7 cellular contexts compared by ENCODE assay signal in genomic region chr10:14839305-14839695, GRCh38. TPM values are rescaled to one million over a fixed set of nuclear protein-coding genes. Genes with fewer than 3 reads are reported as not detected.
DNase-seq lines count a peak whose midpoint lies in the region; ATAC-seq and TF ChIP-seq lines count a peak whose summit lies in the region.

No MANE protein-coding gene starts in this region.

- peak overlapping the region; percentile 71 for H3K4me2 ChIP-seq in SU-DHL-6 (ENCODE audit: low read depth, low read length, poor library complexity, severe bottlenecking)

- H3K27ac ChIP-seq in HEK293 (ENCODE audit: extremely low read depth, low read depth, low read length) (peak overlapping the region; percentile 88; the same call in 1 of the 2 replicates), SU-DHL-6 (ENCODE audit: low read depth, low read length) (no peak overlapping the region), sigmoid colon (peak overlapping the region; percentile 90 to 96 (median 95))

- no peaks in the 10 kb centered on the region for H3K9me2 ChIP-seq in SU-DHL-6 (replicated peaks; ENCODE audit: insufficient read depth, low read length)

- no peak for TF ChIP-seq POLR2A in sigmoid colon (IDR thresholded peaks at IDR 0.05)

- TF ChIP-seq CTCF in HEK293 (tag by site-specific recombination; IDR thresholded peaks at IDR 0.05) (no peak), SU-DHL-6 (IDR thresholded peaks at IDR 0.05; ENCODE audit: insufficient read depth, low read length, poor library complexity, severe bottlenecking) (no peak), fibroblast of villous mesenchyme (IDR thresholded peaks at IDR 0.05; ENCODE audit: insufficient read depth, low read depth, low read length) (no peak), sigmoid colon (IDR thresholded peaks at IDR 0.05) (no peak)

- peak overlapping the region; percentile 95 for H3K9ac ChIP-seq in SU-DHL-6 (ENCODE audit: low read length)

- H3K27me3 ChIP-seq in SU-DHL-6 (ENCODE audit: low read length) (no peaks in the 10 kb centered on the region), sigmoid colon (no peaks in the 10 kb centered on the region)

- H3K4me3 ChIP-seq in HEK293 (ENCODE audit: low read depth, low read length), result peak overlapping the region; percentile 94
- H3K4me3 ChIP-seq in SU-DHL-6 (ENCODE audit: insufficient read depth, low read length, poor library complexity, severe bottlenecking), result peak overlapping the region; percentile 80
- peak overlapping the region; percentile 100 for H3K4me3 ChIP-seq in fibroblast of villous mesenchyme (ENCODE audit: low read depth, low read length)
- peak overlapping the region; percentile 86 to 95 (median 90) for H3K4me3 ChIP-seq in sigmoid colon

- no peak for ATAC-seq in GM21529 (IDR thresholded peaks at IDR 0.05; ENCODE audit: unreplicated experiment)

- peaks cover 40% of the 10 kb centered on the region for H3K79me2 ChIP-seq in SU-DHL-6 (ENCODE audit: insufficient read depth, low read length)

- no peak for TF ChIP-seq EP300 in sigmoid colon (IDR thresholded peaks at IDR 0.05)

- no peak overlapping the region for H2AFZ ChIP-seq in SU-DHL-6 (ENCODE audit: low read depth, low read length, severe bottlenecking)

- H3K36me3 ChIP-seq in HEK293 (ENCODE audit: control insufficient read depth in 2 of 2, insufficient read depth in 1 of 2, low read length in 2 of 2) (peaks cover 28 to 43% of the 10 kb centered on the region in 2 experiments; a peak in 2 of 3 replicates), SU-DHL-6 (ENCODE audit: low read length) (peaks cover 29% of the 10 kb centered on the region), sigmoid colon (peaks cover 13 to 43% (median 22%) of the 10 kb centered on the region in 4 donors)

- H3F3A ChIP-seq in SU-DHL-6 (ENCODE audit: insufficient read depth), result no peaks in the 10 kb centered on the region

- 4 to 13% methylated on average over 14 of the region's 14 CpGs for WGBS in sigmoid colon, 2 donors

- POLR2A ChIA-PET in HEK293 (lab: Yijun Ruan, JAX), result interaction anchor here (1.7 to 3.9 kb wide), 4 partner anchors 28 to 121 kb away, joined by 5 to 68 read pairs (median 18); partner anchors contain the start of genes DCLRE1C, MEIG1 and SUV39H2

- CTCF ChIA-PET in HEK293 (lab: Yijun Ruan, JAX), result interaction anchor here (0.8 to 1.1 kb wide), 2 partner anchors 110 to 302 kb away, joined by 3 to 5 read pairs; no protein-coding TSS in a partner anchor

- DNase-seq in fibroblast of villous mesenchyme (ENCODE audit: low read depth), result peak; percentile 21
- no peak for DNase-seq in sigmoid colon
- no peak for DNase-seq in NCI-H2171 (lab: John Stamatoyannopoulos, UW)
- no peak for DNase-seq in NCI-H2196 treated with DMSO at 0.1 percent for 48 hours (lab: John Stamatoyannopoulos, UW; ENCODE audit: unreplicated experiment)

- H3K4me1 ChIP-seq in HEK293 (ENCODE audit: control insufficient read depth, insufficient read depth, low read length), result peaks cover 5% of the 10 kb centered on the region; the same call in 1 of the 2 replicates
- peaks cover 0 to 27% (median 17%) of the 10 kb centered on the region in 4 donors for H3K4me1 ChIP-seq in sigmoid colon

- H4K20me1 ChIP-seq in SU-DHL-6 (ENCODE audit: low read depth, low read length), result peaks cover 5% of the 10 kb centered on the region; the same call in 1 of the 2 replicates

- intact Hi-C loops in sigmoid colon (cut with DNase I), result loop anchor here (2.0 to 10.0 kb wide), 6 partner anchors 40 to 1054 kb away; partner anchors contain the start of genes FAM171A1, MEIG1 and SUV39H2

- no peaks in the 10 kb centered on the region for H3K9me3 ChIP-seq in HEK293 (ENCODE audit: control insufficient read depth, insufficient read depth, low read depth, low read length)
- no peaks in the 10 kb centered on the region for H3K9me3 ChIP-seq in SU-DHL-6 (ENCODE audit: insufficient read depth, low read length)
- H3K9me3 ChIP-seq in sigmoid colon, result no peaks in the 10 kb centered on the region

TF ChIP-seq in HEK293, 187 proteins besides CTCF, POLR2A, EP300 and RAD21:
- TF ChIP-seq ZNF366 (tag by site-specific recombination; conservative IDR thresholded peaks at IDR 0.05) (no peak), ZBTB10 (tag by site-specific recombination; IDR thresholded peaks at IDR 0.05) (no peak), ZNF600 (tag by site-specific recombination; IDR thresholded peaks at IDR 0.05) (peak; percentile 76), SP2 (tag by site-specific recombination; IDR thresholded peaks at IDR 0.05) (peak; percentile 40), ZBTB17 (tag by site-specific recombination; IDR thresholded peaks at IDR 0.05) (peak; percentile 82), ZBTB20 (tag by site-specific recombination; IDR thresholded peaks at IDR 0.05) (peak; percentile 46; the same call in 1 of the 2 replicates), SP7 (tag by site-specific recombination; IDR thresholded peaks at IDR 0.05) (peak; percentile 86), ZNF121 (tag by site-specific recombination; IDR thresholded peaks at IDR 0.05) (peak; percentile 94)
- TF ChIP-seq, protein P1, sequence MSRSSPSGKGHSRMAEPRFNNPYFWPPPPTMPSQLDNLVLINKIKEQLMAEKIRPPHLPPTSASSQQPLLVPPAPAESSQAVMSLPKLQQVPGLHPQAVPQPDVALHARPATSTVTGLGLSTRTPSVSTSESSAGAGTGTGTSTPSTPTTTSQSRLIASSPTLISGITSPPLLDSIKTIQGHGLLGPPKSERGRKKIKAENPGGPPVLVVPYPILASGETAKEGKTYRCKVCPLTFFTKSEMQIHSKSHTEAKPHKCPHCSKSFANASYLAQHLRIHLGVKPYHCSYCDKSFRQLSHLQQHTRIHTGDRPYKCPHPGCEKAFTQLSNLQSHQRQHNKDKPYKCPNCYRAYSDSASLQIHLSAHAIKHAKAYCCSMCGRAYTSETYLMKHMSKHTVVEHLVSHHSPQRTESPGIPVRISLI (tag by site-specific recombination; IDR thresholded peaks at IDR 0.05), result 0 out of 2 replicates have a peak, but pooled peaks have one; percentile 39
TF ChIP-seq in HEK293: peak in this region for 7.

RNA-seq across cellular contexts. Expression of gene HSPA14, which starts 1.2 kb away (rescaled TPM):
- total RNA-seq in fibroblast of villous mesenchyme (12.2 and 15.5 TPM in 2 replicates), sigmoid colon (10 to 100 TPM in 2 of 4 donors, 1 to 10 TPM in 2; 10.0 to 13.4 (median 11.6) TPM)
- 10 to 100 TPM; 16.1 to 19.8 (median 19.7) TPM for polyA plus RNA-seq in sigmoid colon

RNA-seq across cellular contexts. Expression of gene MSANTD7, which starts 1.2 kb away (rescaled TPM):
- total RNA-seq in fibroblast of villous mesenchyme (17.1 and 23.3 TPM in 2 replicates), sigmoid colon (1 to 10 TPM; 4.7 to 8.1 (median 5.8) TPM)
- 1 to 10 TPM; 3.2 to 6.3 (median 3.6) TPM for polyA plus RNA-seq in sigmoid colon

RNA-seq across cellular contexts. Expression of gene CDNF, which starts 1.5 kb away (rescaled TPM):
- total RNA-seq in fibroblast of villous mesenchyme (0.43 and 1.3 TPM in 2 replicates), sigmoid colon (1 to 10 TPM in 3 of 4 donors, not detected in 1; 1.5 to 2.9 (median 2.2) TPM)
- under 1 TPM in 1 of 3 donors, not detected in 2; 0.95 TPM for polyA plus RNA-seq in sigmoid colon

RNA-seq across cellular contexts. Expression of gene SUV39H2, which starts 39.4 kb away (rescaled TPM):
- 11.3 and 27.2 TPM in 2 replicates for total RNA-seq in fibroblast of villous mesenchyme
- total RNA-seq in sigmoid colon, result 1 to 10 TPM; 3.9 to 6.4 (median 5.3) TPM
- polyA plus RNA-seq in sigmoid colon, result 1 to 10 TPM; 4.2 to 6.0 (median 4.6) TPM
